Comparison of ENCODE assay signal across 10 cellular contexts in genomic region chrX:31168596-31168995, GRCh38.
DNase-seq lines count a peak whose midpoint lies in the region; ATAC-seq and TF ChIP-seq lines count a peak whose summit lies in the region.
"Had no signal": no experiment of that assay in that cellular context is flagged by ENCODE, and none has a peak within 500 bp of the region (broad histone marks: within the 10 kb centered on the region; RNA-seq: fewer than 3 reads in every experiment).

No MANE protein-coding gene starts in this region.

- H3K4me3 ChIP-seq in GM12864 (ENCODE audit: low read depth, low read length), result no peak overlapping the region

- peak; percentile 40 for DNase-seq in GM12864 (ENCODE audit: low read depth)
- no peak for DNase-seq in activated CD4-positive, alpha-beta T cell treated with anti-CD3 and anti-CD28 coated beads, Interleukin-2, amount 50 U/mL, for 4 hours
- no peak for DNase-seq in hypothalamus (lab: John Stamatoyannopoulos, UW)
- no peak for DNase-seq in HCEC 1CT
- DNase-seq in NCI-H1048 (lab: John Stamatoyannopoulos, UW), result no peak
- DNase-seq: activated T-cell treated with anti-CD3 and anti-CD28 coated beads, Interleukin-2, amount 50 U/mL, for 24 hours had no signal

- TF ChIP-seq CTCF in GM12864 (IDR thresholded peaks at IDR 0.05; ENCODE audit: low read depth, low read length, missing control alignments), result no peak

- ATAC-seq in GM19351 (IDR thresholded peaks at IDR 0.05; ENCODE audit: unreplicated experiment) (peak; percentile 99), HG02642 (IDR thresholded peaks at IDR 0.05; ENCODE audit: poor library complexity, unreplicated experiment) (peak; percentile 99), HG03354 (IDR thresholded peaks at IDR 0.05; ENCODE audit: poor library complexity, severe bottlenecking, unreplicated experiment) (peak; percentile 99)
- ATAC-seq: Right ventricle myocardium inferior had no signal
